In genomic region chr3:52454938-52455282, GRCh38 we compare ENCODE assay signal across 8 cellular contexts. TPM values are rescaled to one million over a fixed set of nuclear protein-coding genes. Genes with fewer than 3 reads are reported as not detected.
DNase-seq lines count a peak whose midpoint lies in the region; ATAC-seq and TF ChIP-seq lines count a peak whose summit lies in the region.

No MANE protein-coding gene starts in this region.

- in situ Hi-C loops in GM13976 (cut with MboI; ENCODE audit: low sequenced_read_pairs, unreplicated experiment) = no loop called here

- H3K4me1 Mint-ChIP-seq in CD14-positive monocyte (peaks cover 33% of the 10 kb centered on the region), nephron progenitor cell (peaks cover 73% of the 10 kb centered on the region)

- H3K4me1 ChIP-seq in HUES48 (ENCODE audit: control insufficient read depth, insufficient read depth, low read length) = peaks cover 22% of the 10 kb centered on the region
- peaks cover 5% of the 10 kb centered on the region for H3K4me1 ChIP-seq in colonic mucosa

- peak overlapping the region; percentile 90 to 92 for H3K4me3 Mint-ChIP-seq in CD14-positive monocyte
- peak overlapping the region; percentile 99 for H3K4me3 Mint-ChIP-seq in nephron progenitor cell

- peak overlapping the region; percentile 56 for H3K27ac ChIP-seq in HUES48 (ENCODE audit: low read depth, low read length)
- peak overlapping the region; percentile 51 for H3K27ac ChIP-seq in colonic mucosa

- H3K9ac ChIP-seq in HUES48 (ENCODE audit: low read depth, low read length) (peak overlapping the region; percentile 48; the same call in 1 of the 2 replicates), colonic mucosa (ENCODE audit: low read depth in 2 of 2, low read length in 2 of 2) (peak overlapping the region; percentile 88 to 95)

- H3K27ac Mint-ChIP-seq in CD14-positive monocyte (peak overlapping the region; percentile 80 to 94 (median 92)), nephron progenitor cell (no peak overlapping the region)

- H3K4me3 ChIP-seq in HUES48 (ENCODE audit: low read depth, low read length) = peak overlapping the region; percentile 64
- peak overlapping the region; percentile 79 for H3K4me3 ChIP-seq in colonic mucosa

- peaks cover 0 to 3% (median 2%) of the 10 kb centered on the region in 3 donors for H3K27me3 Mint-ChIP-seq in CD14-positive monocyte (ENCODE audit: low read depth in 3 of 3)
- H3K27me3 Mint-ChIP-seq in nephron progenitor cell (ENCODE audit: low read depth, poor library complexity) = no peaks in the 10 kb centered on the region

- ATAC-seq in HG03280 (IDR thresholded peaks at IDR 0.05; ENCODE audit: unreplicated experiment) (no peak), GM21619 (IDR thresholded peaks at IDR 0.05; ENCODE audit: unreplicated experiment) (no peak)

- H3K9me3 Mint-ChIP-seq in CD14-positive monocyte = peaks cover 0 to 9% (median 3%) of the 10 kb centered on the region in 7 donors
- H3K9me3 Mint-ChIP-seq in nephron progenitor cell = no peaks in the 10 kb centered on the region

- no peak for DNase-seq in CD14-positive monocyte (ENCODE audit: low spot score)
- DNase-seq in colonic mucosa = no peak
- no peak for DNase-seq in nephron progenitor cell
- no peak for DNase-seq in GM13976 (ENCODE audit: low spot score)
- DNase-seq in NCI-H446 (lab: John Stamatoyannopoulos, UW) = no peak

- peaks cover 29% of the 10 kb centered on the region for H3K36me3 ChIP-seq in HUES48 (ENCODE audit: control insufficient read depth, insufficient read depth, low read length)
- no peaks in the 10 kb centered on the region for H3K36me3 ChIP-seq in colonic mucosa

- H3K27me3 ChIP-seq in HUES48 (ENCODE audit: control insufficient read depth, insufficient read depth, low read length) (no peaks in the 10 kb centered on the region), colonic mucosa (no peaks in the 10 kb centered on the region)

- intact Hi-C loops in CD14-positive monocyte (cut with micrococcal nuclease) = loop anchor here in 1 of 2 donors (5.0 kb wide), 1 partner anchor 82 kb away; the partner anchor contains the start of gene UQCC5
- intact Hi-C loops in colonic mucosa (cut with DNase I) = no loop called here

- TF ChIP-seq CTCF in CD14-positive monocyte (IDR thresholded peaks at IDR 0.05) (no peak), colonic mucosa (IDR thresholded peaks at IDR 0.05) (no peak), nephron progenitor cell (IDR thresholded peaks at IDR 0.05) (no peak), GM13976 (IDR thresholded peaks at IDR 0.05; ENCODE audit: borderline replicate concordance, control extremely low read depth, extremely low read depth, insufficient read depth, missing control alignments) (no peak)

- H3K36me3 Mint-ChIP-seq in CD14-positive monocyte (peaks cover 20 to 27% of the 10 kb centered on the region in 2 donors), nephron progenitor cell (ENCODE audit: low read depth) (peaks cover 27% of the 10 kb centered on the region)

- H3K9me3 ChIP-seq in HUES48 (ENCODE audit: control insufficient read depth, insufficient read depth, low read length) (no peaks in the 10 kb centered on the region), colonic mucosa (no peaks in the 10 kb centered on the region)

RNA-seq across cellular contexts. Expression of gene NISCH, which starts 0.5 kb away (rescaled TPM):
- 10 to 100 TPM in 1 of 2 donors, 1 to 10 TPM in 1; 9.7 to 13.1 TPM for polyA plus RNA-seq in CD14-positive monocyte
- 10 to 100 TPM; 43.2 to 60.5 TPM for total RNA-seq in colonic mucosa

RNA-seq across cellular contexts. Expression of gene TNNC1, which starts 1.1 kb away (rescaled TPM):
- polyA plus RNA-seq in CD14-positive monocyte = not detected
- total RNA-seq in colonic mucosa = 1 to 10 TPM; 1.1 to 1.5 TPM

RNA-seq across cellular contexts. Expression of gene SEMA3G, which starts 10.0 kb away (rescaled TPM):
- polyA plus RNA-seq in CD14-positive monocyte = not detected
- total RNA-seq in colonic mucosa = 1 to 10 TPM; 2.4 to 2.6 TPM

RNA-seq across cellular contexts. Expression of gene STAB1, which starts 40.2 kb away (rescaled TPM):
- 10 to 100 TPM in 1 of 2 donors, 1 to 10 TPM in 1; 3.8 to 15.8 TPM for polyA plus RNA-seq in CD14-positive monocyte
- total RNA-seq in colonic mucosa = 10 to 100 TPM; 41.1 to 46.5 TPM

RNA-seq across cellular contexts. Expression of gene PHF7, which starts 44.5 kb away (rescaled TPM):
- polyA plus RNA-seq in CD14-positive monocyte = 1 to 10 TPM; 3.3 to 6.2 TPM
- 10 to 100 TPM in 1 of 2 donors, 1 to 10 TPM in 1; 8.7 to 10.9 TPM for total RNA-seq in colonic mucosa
